Comparison of ENCODE assay signal across 20 cellular contexts in genomic region chr3:46375814-46376213, GRCh38. TPM values are rescaled to one million over a fixed set of nuclear protein-coding genes. Genes with fewer than 3 reads are reported as not detected.
DNase-seq lines count a peak whose midpoint lies in the region; ATAC-seq and TF ChIP-seq lines count a peak whose summit lies in the region.
"Had no signal": no experiment of that assay in that cellular context is flagged by ENCODE, and none has a peak within 500 bp of the region (broad histone marks: within the 10 kb centered on the region; RNA-seq: fewer than 3 reads in every experiment).

No MANE protein-coding gene starts in this region.

- no peak overlapping the region for H3K4me3 ChIP-seq in BLaER1
- H3K4me3 ChIP-seq in BLaER1 treated with 17β-estradiol and CSF1 and Interleukin-3, amounts not matched to agents 10 nM and 100 nM = peak overlapping the region in 2 of 10 experiments; percentile 63 to 71; a peak in 5 of 20 replicates
- H3K4me3 ChIP-seq in Jurkat, Clone E6-1 (ENCODE audit: low read length) = peak overlapping the region; percentile 3; the same call in 1 of the 2 replicates

- H3K27ac Mint-ChIP-seq in activated T-helper 17 cell treated with anti-CD3 and anti-CD28 coated beads, Interleukin-2, amount 50 U/mL, for 72 hours = peak overlapping the region; percentile 15
- no peak overlapping the region for H3K27ac Mint-ChIP-seq in stimulated activated naive CD8-positive, alpha-beta T cell treated with anti-CD3 and anti-CD28 coated beads, Interleukin-15, amount 100 ng/mL, for 72 hours
- H3K27ac Mint-ChIP-seq: B cell had no signal

- H3K4me1 Mint-ChIP-seq in activated T-helper 17 cell treated with anti-CD3 and anti-CD28 coated beads, Interleukin-2, amount 50 U/mL, for 72 hours = peaks cover 31% of the 10 kb centered on the region
- peaks cover 28% of the 10 kb centered on the region for H3K4me1 Mint-ChIP-seq in stimulated activated naive CD8-positive, alpha-beta T cell treated with anti-CD3 and anti-CD28 coated beads, Interleukin-15, amount 100 ng/mL, for 72 hours

- peaks cover 22% of the 10 kb centered on the region for H3K4me1 ChIP-seq in BLaER1
- H3K4me1 ChIP-seq in BLaER1 treated with 17β-estradiol and CSF1 and Interleukin-3, amounts not matched to agents 10 nM and 100 nM = peaks cover 18 to 89% (median 29%) of the 10 kb centered on the region in 10 experiments

- H3K36me3 ChIP-seq in BLaER1 = no peaks in the 10 kb centered on the region
- peaks cover 0 to 47% (median 0%) of the 10 kb centered on the region in 11 experiments; a peak in 6 of 22 replicates for H3K36me3 ChIP-seq in BLaER1 treated with 17β-estradiol and CSF1 and Interleukin-3, amounts not matched to agents 10 nM and 100 nM

- no peaks in the 10 kb centered on the region for H3K27me3 ChIP-seq in BLaER1
- H3K27me3 ChIP-seq in BLaER1 treated with 17β-estradiol and CSF1 and Interleukin-3, amounts not matched to agents 10 nM and 100 nM = no peaks in the 10 kb centered on the region

- H3K4me2 ChIP-seq in BLaER1 = peak overlapping the region; percentile 40
- H3K4me2 ChIP-seq in BLaER1 treated with 17β-estradiol and CSF1 and Interleukin-3, amounts not matched to agents 10 nM and 100 nM = peak overlapping the region; percentile 11 to 96 (median 53); a peak in 20 of 22 replicates

- H3K36me3 Mint-ChIP-seq in activated T-helper 17 cell treated with anti-CD3 and anti-CD28 coated beads, Interleukin-2, amount 50 U/mL, for 72 hours (ENCODE audit: low read depth) = no peaks in the 10 kb centered on the region

- H3K9me3 ChIP-seq in BLaER1 = no peaks in the 10 kb centered on the region
- no peaks in the 10 kb centered on the region for H3K9me3 ChIP-seq in BLaER1 treated with 17β-estradiol and CSF1 and Interleukin-3, amounts not matched to agents 10 nM and 100 nM (replicated peaks in 1 of 11)

- no peak for TF ChIP-seq CTCF in GM13976 (IDR thresholded peaks at IDR 0.05; ENCODE audit: borderline replicate concordance, control extremely low read depth, extremely low read depth, insufficient read depth, missing control alignments)

- peak overlapping the region; percentile 2 for H3K4me3 Mint-ChIP-seq in activated T-helper 17 cell treated with anti-CD3 and anti-CD28 coated beads, Interleukin-2, amount 50 U/mL, for 72 hours
- H3K4me3 Mint-ChIP-seq in stimulated activated naive CD8-positive, alpha-beta T cell treated with anti-CD3 and anti-CD28 coated beads, Interleukin-15, amount 100 ng/mL, for 72 hours = no peak overlapping the region
- H3K4me3 Mint-ChIP-seq: B cell had no signal

- H3K27ac ChIP-seq in BLaER1 = no peak overlapping the region
- no peak overlapping the region for H3K27ac ChIP-seq in BLaER1 treated with 17β-estradiol and CSF1 and Interleukin-3, amounts not matched to agents 10 nM and 100 nM

- no peak for ATAC-seq in activated T-helper 17 cell treated with anti-CD3 and anti-CD28 coated beads, Interleukin-2, amount 50 U/mL, for 72 hours (replicated peaks)
- ATAC-seq in stimulated activated naive CD8-positive, alpha-beta T cell treated with anti-CD3 and anti-CD28 coated beads, Interleukin-15, amount 100 ng/mL, for 72 hours = no peak
- no peak for ATAC-seq in GM21381 (IDR thresholded peaks at IDR 0.05; ENCODE audit: unreplicated experiment)
- ATAC-seq: Panc1 had no signal

- no peaks in the 10 kb centered on the region for H3K9me3 Mint-ChIP-seq in activated T-helper 17 cell treated with anti-CD3 and anti-CD28 coated beads, Interleukin-2, amount 50 U/mL, for 72 hours
- no peaks in the 10 kb centered on the region for H3K9me3 Mint-ChIP-seq in stimulated activated naive CD8-positive, alpha-beta T cell treated with anti-CD3 and anti-CD28 coated beads, Interleukin-15, amount 100 ng/mL, for 72 hours

- H3K9ac ChIP-seq in BLaER1 = no peak overlapping the region
- peak overlapping the region in 3 of 11 experiments; percentile 10 to 94 (median 26); a peak in 4 of 22 replicates for H3K9ac ChIP-seq in BLaER1 treated with 17β-estradiol and CSF1 and Interleukin-3, amounts not matched to agents 10 nM and 100 nM

- DNase-seq in Jurkat, Clone E6-1 (ENCODE audit: low read depth, low spot score) = peak; percentile 76
- DNase-seq in GM13976 (ENCODE audit: low spot score) = no peak
- DNase-seq in NCI-H2081 (lab: John Stamatoyannopoulos, UW) = no peak
- DNase-seq in stimulated activated naive CD8-positive, alpha-beta T cell treated with anti-CD3 and anti-CD28 coated beads, Interleukin-15, amount 100 ng/mL, for 72 hours = no peak
- DNase-seq: DMS 273 treated with DMSO at 0.1 percent for 48 hours, KBM-7, NCI-H1092, NCI-H510A treated with DMSO at 0.1 percent for 48 hours, NCI-H82 had no signal

- in situ Hi-C loops in GM13976 (cut with MboI; ENCODE audit: low sequenced_read_pairs, unreplicated experiment) = loop anchor here (10.0 kb wide), 2 partner anchors 291 to 431 kb away; partner anchors contain the start of gene CXCR6

- peaks cover 5% of the 10 kb centered on the region for H3K27me3 Mint-ChIP-seq in activated T-helper 17 cell treated with anti-CD3 and anti-CD28 coated beads, Interleukin-2, amount 50 U/mL, for 72 hours
- peaks cover 23% of the 10 kb centered on the region for H3K27me3 Mint-ChIP-seq in stimulated activated naive CD8-positive, alpha-beta T cell treated with anti-CD3 and anti-CD28 coated beads, Interleukin-15, amount 100 ng/mL, for 72 hours

- H4K20me1 ChIP-seq in BLaER1 = no peaks in the 10 kb centered on the region
- H4K20me1 ChIP-seq in BLaER1 treated with 17β-estradiol and CSF1 and Interleukin-3, amounts not matched to agents 10 nM and 100 nM = peaks cover 0 to 44% (median 0%) of the 10 kb centered on the region in 11 experiments; a peak in 4 of 22 replicates

RNA-seq across cellular contexts. Expression of gene CCR5, which starts 5.1 kb away (rescaled TPM):
- not detected for polyA plus RNA-seq in Jurkat, Clone E6-1 (2012; ENCODE audit: insufficient read depth, insufficient read length)
- total RNA-seq in activated T-helper 17 cell treated with anti-CD3 and anti-CD28 coated beads, Interleukin-2, amount 50 U/mL, for 72 hours = 10 to 100 TPM in 1 of 2 donors, 1 to 10 TPM in 1; 2.2 to 13.8 TPM
- total RNA-seq: Daoy, H1, MCF 10A, SK-MEL-5 had no signal
- polyA plus RNA-seq: AG04450, H1 had no signal

RNA-seq across cellular contexts. Expression of gene CCR2, which starts 21.9 kb away (rescaled TPM):
- 0.70 TPM for polyA plus RNA-seq in Jurkat, Clone E6-1 (2012; ENCODE audit: insufficient read depth, insufficient read length)
- 10 to 100 TPM in 1 of 2 donors, 1 to 10 TPM in 1; 2.9 to 17.5 TPM for total RNA-seq in activated T-helper 17 cell treated with anti-CD3 and anti-CD28 coated beads, Interleukin-2, amount 50 U/mL, for 72 hours
- total RNA-seq: Daoy, H1, MCF 10A, SK-MEL-5 had no signal
- polyA plus RNA-seq: AG04450, H1 had no signal

RNA-seq across cellular contexts. Expression of gene CCRL2, which starts 31.2 kb away (rescaled TPM):
- polyA plus RNA-seq in Jurkat, Clone E6-1 (2012; ENCODE audit: insufficient read depth, insufficient read length) = 3.6 TPM
- total RNA-seq in activated T-helper 17 cell treated with anti-CD3 and anti-CD28 coated beads, Interleukin-2, amount 50 U/mL, for 72 hours = 1 to 10 TPM; 2.1 to 3.7 TPM
- total RNA-seq: H1, MCF 10A, SK-MEL-5 had no signal
- polyA plus RNA-seq: H1 had no signal
